In genomic region chr2:240820014-240820606, GRCh38 we compare ENCODE assay signal across 8 cellular contexts. TPM values are rescaled to one million over a fixed set of nuclear protein-coding genes. Genes with fewer than 3 reads are reported as not detected.
DNase-seq lines count a peak whose midpoint lies in the region; ATAC-seq and TF ChIP-seq lines count a peak whose summit lies in the region.

Gene KIF1A, minus strand, starts transcription at chr2:240820219. Its CDS starts 22,467 bp downstream, at chr2:240797752.

- no peaks in the 10 kb centered on the region for H3K9me2 ChIP-seq in SK-N-SH

- H3K9ac ChIP-seq in SK-N-SH (no peak within 1 kb of the TSS), NT2/D1 (ENCODE audit: insufficient read length, low read depth) (peak within 1 kb of the TSS; percentile 71)

- peaks cover 0 to 18% of the 10 kb centered on the region in 2 experiments; a peak in 1 of 4 replicates for H3K4me1 ChIP-seq in SK-N-SH (ENCODE audit: control insufficient read depth in 1 of 2, insufficient read depth in 2 of 2, low read depth in 1 of 2, low read length in 1 of 2)
- H3K4me1 ChIP-seq in NT2/D1 (ENCODE audit: insufficient read depth, insufficient read length) = peaks cover 2% of the 10 kb centered on the region

- H3K36me3 ChIP-seq in SK-N-SH (replicated peaks in 1 of 2; ENCODE audit: control insufficient read depth in 1 of 2, insufficient read depth in 2 of 2, low read length in 1 of 2) (no peaks in the 10 kb centered on the region), NT2/D1 (ENCODE audit: insufficient read depth, insufficient read length, low read length) (no peaks in the 10 kb centered on the region)

- no peaks in the 10 kb centered on the region for H4K20me1 ChIP-seq in SK-N-SH (ENCODE audit: insufficient read depth)

- H3K27ac ChIP-seq in SK-N-SH (ENCODE audit: low read depth in 2 of 2, low read length in 1 of 2) = peak within 1 kb of the TSS in 1 of 2 experiments; percentile 85; a peak in 2 of 4 replicates

- H3K27me3 ChIP-seq in SK-N-SH (ENCODE audit: insufficient read depth) (peaks cover 36% of the 10 kb centered on the region), NT2/D1 (ENCODE audit: insufficient read depth, insufficient read length) (peaks cover 81% of the 10 kb centered on the region)

- H3K4me2 ChIP-seq in SK-N-SH = no peak within 1 kb of the TSS

- CTCF ChIA-PET in SK-N-SH (lab: Yijun Ruan, JAX) = interaction anchor here (1.1 to 6.8 kb wide), 4 partner anchors 12 to 495 kb away, joined by 3 to 50 read pairs (median 4); no protein-coding TSS in a partner anchor

- peak within 1 kb of the TSS in 1 of 2 experiments; percentile 55; a peak in 2 of 4 replicates for H3K4me3 ChIP-seq in SK-N-SH (ENCODE audit: low read depth in 2 of 2, low read length in 1 of 2)
- peak within 1 kb of the TSS; percentile 63 for H3K4me3 ChIP-seq in NT2/D1 (ENCODE audit: insufficient read length, low read depth)
- H3K4me3 ChIP-seq in retinal pigment epithelial cell (ENCODE audit: low read length) = peak within 1 kb of the TSS; percentile 57
- H3K4me3 ChIP-seq in foreskin fibroblast (ENCODE audit: low read depth in 1 of 2, low read length in 2 of 2) = no peak within 1 kb of the TSS

- POLR2A ChIA-PET in SK-N-SH (lab: Yijun Ruan, JAX) = interaction anchor here (0.6 to 2.7 kb wide), 7 partner anchors 12 to 404 kb away, joined by 3 to 10 read pairs (median 3); no protein-coding TSS in a partner anchor

- no peak for ATAC-seq in SK-N-SH treated with all-trans-retinoic acid at 6 μM for 48 hours

- 4% methylated on average over 10 of the region's 93 CpGs for WGBS in SK-N-SH (ENCODE audit: low lambda C conversion rate)

- intact Hi-C loops in head of caudate nucleus (cut with DNase I) = no loop called here

- no peak within 1 kb of the TSS for H2AFZ ChIP-seq in SK-N-SH (ENCODE audit: low read depth)

- no peaks in the 10 kb centered on the region for H3K9me3 ChIP-seq in SK-N-SH
- H3K9me3 ChIP-seq in NT2/D1 (ENCODE audit: insufficient read depth, low read length) = peaks cover 9% of the 10 kb centered on the region; the same call in 1 of the 2 replicates

- H3F3A ChIP-seq in SK-N-SH (replicated peaks; ENCODE audit: insufficient read depth) = no peaks in the 10 kb centered on the region

- TF ChIP-seq EP300 in SK-N-SH (IDR thresholded peaks at IDR 0.05; ENCODE audit: borderline replicate concordance in 1 of 2, low read depth in 1 of 2, low read length in 1 of 2) = no peak

- TF ChIP-seq RAD21 in SK-N-SH (IDR thresholded peaks at IDR 0.05; ENCODE audit: low read length) = no peak

- no peaks in the 10 kb centered on the region for H3K79me2 ChIP-seq in SK-N-SH (ENCODE audit: insufficient read depth)

- DNase-seq in SK-N-SH (peak; percentile 98), NT2/D1 (ENCODE audit: low read depth, low spot score) (no peak), head of caudate nucleus (peak; percentile 72 to 98 (median 94)), retinal pigment epithelial cell (ENCODE audit: low read depth) (no peak), AG08395 (ENCODE audit: low spot score) (no peak), foreskin fibroblast (no peak)
- DNase-seq in activated CD4-positive, alpha-beta T cell treated with anti-CD3 and anti-CD28 coated beads for 48 hours = no peak

- TF ChIP-seq CTCF in SK-N-SH (IDR thresholded peaks at IDR 0.05) = no peak
- no peak for TF ChIP-seq CTCF in retinal pigment epithelial cell (conservative IDR thresholded peaks at IDR 0.05; ENCODE audit: low read depth, low read length)
- no peak for TF ChIP-seq CTCF in foreskin fibroblast (IDR thresholded peaks at IDR 0.05; ENCODE audit: low read depth, low read length)

TF ChIP-seq in SK-N-SH, 30 proteins besides CTCF, POLR2A, EP300 and RAD21:
- TF ChIP-seq POLR2AphosphoS5 (IDR thresholded peaks at IDR 0.05; ENCODE audit: low read depth, low read length) (no peak), RFX5 (IDR thresholded peaks at IDR 0.05; ENCODE audit: low read length) (no peak), MXI1 (IDR thresholded peaks at IDR 0.05; ENCODE audit: low read depth, low read length) (peak; percentile 76), TAF1 (IDR thresholded peaks at IDR 0.05; ENCODE audit: borderline replicate concordance, low read depth, low read length) (no peak), CHD2 (IDR thresholded peaks at IDR 0.05; ENCODE audit: low read length, partially characterized antibody) (no peak), NRF1 (IDR thresholded peaks at IDR 0.05; ENCODE audit: low read depth, low read length) (peak; percentile 35; the same call in 1 of the 2 replicates), ELF1 (IDR thresholded peaks at IDR 0.05) (no peak), RCOR1 (IDR thresholded peaks at IDR 0.05; ENCODE audit: low read length) (no peak), IRF3 (IDR thresholded peaks at IDR 0.05; ENCODE audit: low read depth, low read length) (no peak)

TF ChIP-seq in SK-N-SH treated with all-trans-retinoic acid at 6 μM for 48 hours, 23 proteins besides CTCF, POLR2A, EP300 and RAD21:
- TF ChIP-seq CSDC2 (CRISPR knock-in tag; IDR thresholded peaks at IDR 0.05) (no peak), ZFP3 (CRISPR knock-in tag; IDR thresholded peaks at IDR 0.05) (no peak), CSRNP3 (CRISPR knock-in tag; IDR thresholded peaks at IDR 0.05) (no peak), OSR1 (CRISPR knock-in tag; IDR thresholded peaks at IDR 0.05) (no peak), ZNF8 (CRISPR knock-in tag; IDR thresholded peaks at IDR 0.05) (no peak), POU6F1 (CRISPR knock-in tag; IDR thresholded peaks at IDR 0.05; ENCODE audit: borderline replicate concordance, low read depth) (no peak), PPARA (CRISPR knock-in tag; IDR thresholded peaks at IDR 0.05; ENCODE audit: borderline replicate concordance) (no peak), TSHZ2 (CRISPR knock-in tag; IDR thresholded peaks at IDR 0.05) (no peak), ISL1 (CRISPR knock-in tag; IDR thresholded peaks at IDR 0.05) (no peak), ZNF565 (CRISPR knock-in tag; conservative IDR thresholded peaks at IDR 0.05; ENCODE audit: low read depth) (no peak), BACH2 (CRISPR knock-in tag; IDR thresholded peaks at IDR 0.05; ENCODE audit: borderline replicate concordance) (no peak), GLIS3 (CRISPR knock-in tag; IDR thresholded peaks at IDR 0.05) (no peak)

RNA-seq across cellular contexts. Expression of gene KIF1A, which starts in this region (rescaled TPM):
- polyA plus RNA-seq in SK-N-SH (2012; rRNA removed) = 0.21 and 0.32 TPM in 2 replicates
- 0.32 and 0.37 TPM in 2 replicates for polyA plus RNA-seq in SK-N-SH (2012; cell fraction: cytosol; rRNA removed)
- polyA plus RNA-seq in SK-N-SH (2012; cell fraction: nucleus; rRNA removed) = 0.56 and 1.3 TPM in 2 replicates

Comparison
In these comparisons a context has a peak if more than half of its experiments do, and no peak if none do; other contexts are left out.
1. DNase-seq: peak in SK-N-SH (single experiment) and head of caudate nucleus (42 of 42); none in NT2/D1 (single experiment), retinal pigment epithelial cell (single experiment), AG08395 (single experiment), activated CD4-positive, alpha-beta T cell treated with anti-CD3 and anti-CD28 coated beads for 48 hours (single experiment) and foreskin fibroblast (0 of 2).
2. H3K4me3 ChIP-seq: peak in NT2/D1 (single experiment) and retinal pigment epithelial cell (single experiment); none in foreskin fibroblast (0 of 2).